8 cellular contexts compared by ENCODE assay signal in genomic region chr2:169823996-169824372, GRCh38. TPM values are rescaled to one million over a fixed set of nuclear protein-coding genes. Genes with fewer than 3 reads are reported as not detected.
A peak's percentile ranks its signal among the peaks of the same experiment; 100 is the strongest.
DNase-seq lines count a peak whose midpoint lies in the region; ATAC-seq, FAIRE-seq and TF ChIP-seq lines count a peak whose summit lies in the region.

No MANE protein-coding gene starts in this region.

- H3K9me3 ChIP-seq in right atrium auricular region (no peaks in the 10 kb centered on the region), K562 (replicated peaks; ENCODE audit: control insufficient read depth, insufficient read depth, low read depth, low read length) (no peaks in the 10 kb centered on the region), mesenchymal stem cell (ENCODE audit: control insufficient read depth, low read length) (no peaks in the 10 kb centered on the region)

- TF ChIP-seq POLR2A in K562 (conservative IDR thresholded peaks at IDR 0.05) (no peak), GM12891 (IDR thresholded peaks at IDR 0.05; ENCODE audit: low read depth, low read length) (no peak)

- 2% methylated on average over 4 of the region's 4 CpGs for WGBS in K562 (ENCODE audit: insufficient coverage, low coverage, missing lambda C conversion rate)
- 43% methylated on average over 4 of the region's 4 CpGs for WGBS in mesenchymal stem cell

- H3K18ac ChIP-seq in mesenchymal stem cell (ENCODE audit: low read depth in 1 of 2, low read length in 2 of 2), result no peak overlapping the region

- no peak for TF ChIP-seq EP300 in K562 (IDR thresholded peaks at IDR 0.05; ENCODE audit: low read length)

- DNase-seq in right atrium auricular region (ENCODE audit: low spot score) (no peak), Right ventricle myocardium superior (no peak), K562 (ENCODE audit: extremely low read depth in 1 of 4, low spot score in 3 of 4) (no peak), mesenchymal stem cell (no peak), COLO668 (lab: John Stamatoyannopoulos, UW; ENCODE audit: unreplicated experiment) (no peak), HUDEP-2 (lab: John Stamatoyannopoulos, UW; ENCODE audit: unreplicated experiment in 76 of 76) (no peak), GM12891 (ENCODE audit: insufficient read length, low spot score) (no peak)

- H3K9ac ChIP-seq in K562 (ENCODE audit: insufficient read depth in 1 of 2, low read depth in 2 of 2, low read length in 2 of 2), result peak overlapping the region; percentile 88 to 94
- peak overlapping the region; percentile 87 for H3K9ac ChIP-seq in mesenchymal stem cell (ENCODE audit: low read length)

- H3K79me1 ChIP-seq in mesenchymal stem cell (replicated peaks; ENCODE audit: low read length, poor library complexity, severe bottlenecking), result peaks cover 9% of the 10 kb centered on the region

- no peak for ATAC-seq in Right ventricle myocardium superior (ENCODE audit: poor library complexity)
- peak; percentile 7; the same call in 2 of the 3 replicates for ATAC-seq in K562
- ATAC-seq in HG02798 (IDR thresholded peaks at IDR 0.05; ENCODE audit: poor library complexity, unreplicated experiment), result no peak

- in situ Hi-C loops in K562 (cut with MboI), result loop anchor here (5.0 kb wide), 1 partner anchor 103 kb away; no protein-coding TSS in a partner anchor

- H2AFZ ChIP-seq in K562 (ENCODE audit: low read depth, low read length) (peak overlapping the region; percentile 90), mesenchymal stem cell (ENCODE audit: low read depth, low read length) (no peak overlapping the region)

- peak overlapping the region; percentile 60 for H4K8ac ChIP-seq in mesenchymal stem cell (ENCODE audit: low read length)

- TF ChIP-seq CTCF in right atrium auricular region (IDR thresholded peaks at IDR 0.05), result no peak
- no peak for TF ChIP-seq CTCF in K562 (IDR thresholded peaks at IDR 0.05 in 2 of 3, conservative IDR thresholded peaks at IDR 0.05 in 1 of 3; ENCODE audit: insufficient read depth in 2 of 3, low read depth in 1 of 3, low read length in 3 of 3)

- H3K27me3 ChIP-seq in right atrium auricular region, result no peaks in the 10 kb centered on the region
- H3K27me3 ChIP-seq in K562 (ENCODE audit: control insufficient read depth in 2 of 2, insufficient read depth in 2 of 2, low read length in 2 of 2), result no peaks in the 10 kb centered on the region
- no peaks in the 10 kb centered on the region for H3K27me3 ChIP-seq in mesenchymal stem cell (ENCODE audit: control insufficient read depth in 1 of 2, insufficient read depth in 1 of 2, low read length in 2 of 2)

- H3K23ac ChIP-seq in mesenchymal stem cell (ENCODE audit: low read length in 2 of 2), result no peak overlapping the region

- FAIRE-seq in K562 (lab: Jason Lieb, UNC) (no peak), GM12891 (lab: Jason Lieb, UNC) (no peak)

- no peak overlapping the region for H3K14ac ChIP-seq in mesenchymal stem cell (ENCODE audit: low read length in 2 of 2)

- H4K20me1 ChIP-seq in K562 (replicated peaks; ENCODE audit: control insufficient read depth, insufficient read depth, low read length), result peaks cover 13% of the 10 kb centered on the region

- H3K79me2 ChIP-seq in K562 (ENCODE audit: control insufficient read depth, insufficient read depth, low read length), result peaks cover 60% of the 10 kb centered on the region

- peak overlapping the region; percentile 89 for H3K4me2 ChIP-seq in K562 (ENCODE audit: insufficient read depth, low read length)
- peak overlapping the region; percentile 92 for H3K4me2 ChIP-seq in mesenchymal stem cell (ENCODE audit: low read length, poor library complexity, severe bottlenecking)

- H2BK12ac ChIP-seq in mesenchymal stem cell (ENCODE audit: low read length in 2 of 2), result no peak overlapping the region

- H2BK15ac ChIP-seq in mesenchymal stem cell (ENCODE audit: low read depth, poor library complexity, severe bottlenecking), result no peak overlapping the region

- no peak overlapping the region for H4K91ac ChIP-seq in mesenchymal stem cell (ENCODE audit: low read length)

- H3K36me3 ChIP-seq in right atrium auricular region (no peaks in the 10 kb centered on the region), K562 (ENCODE audit: control insufficient read depth, insufficient read depth, low read length) (peaks cover 38% of the 10 kb centered on the region), mesenchymal stem cell (ENCODE audit: control insufficient read depth in 1 of 2, insufficient read depth in 2 of 2, low read depth in 1 of 2, low read length in 2 of 2) (peaks cover 3 to 34% of the 10 kb centered on the region in 2 experiments)

- H2BK120ac ChIP-seq in mesenchymal stem cell (ENCODE audit: low read depth, low read length), result no peak overlapping the region

- TF ChIP-seq RAD21 in K562 (CRISPR knock-in tag; conservative IDR thresholded peaks at IDR 0.05 in 1 of 2, IDR thresholded peaks at IDR 0.05 in 1 of 2), result no peak

- no peak overlapping the region for H2AK5ac ChIP-seq in mesenchymal stem cell (ENCODE audit: low read length, severe bottlenecking)

- intact Hi-C loops in Right ventricle myocardium superior (cut with DNase I), result loop anchor here (5.0 kb wide), 1 partner anchor 103 kb away; no protein-coding TSS in a partner anchor
- intact Hi-C loops in K562 (cut with micrococcal nuclease), result loop anchor here (2.0 to 10.0 kb wide), 3 partner anchors 45 to 541 kb away; no protein-coding TSS in a partner anchor

- peak overlapping the region; percentile 75 to 89 for H3K4me3 ChIP-seq in right atrium auricular region
- peak overlapping the region; percentile 65 for H3K4me3 ChIP-seq in K562
- peak overlapping the region; percentile 80 to 84 for H3K4me3 ChIP-seq in mesenchymal stem cell (ENCODE audit: insufficient read depth in 1 of 2, low read depth in 1 of 2, low read length in 2 of 2)

- H3K4ac ChIP-seq in mesenchymal stem cell (ENCODE audit: low read depth in 1 of 2, low read length in 2 of 2), result peak overlapping the region in 1 of 2 experiments; percentile 58

- BruUV-seq in K562 (replicated peaks; lab: Mats Ljungman, UMichigan), result TSS peak; percentile 57

- CTCF ChIA-PET in K562 (lab: Yijun Ruan, JAX; ENCODE audit: low intra/inter-chr PET ratio), result interaction anchor here (0.9 to 4.8 kb wide), 7 partner anchors 54 to 991 kb away, joined by 4 to 74 read pairs (median 6); no protein-coding TSS in a partner anchor

- POLR2A ChIA-PET in K562 (lab: Yijun Ruan, JAX), result interaction anchor here (0.8 to 1.8 kb wide), 7 partner anchors 8 to 118 kb away, joined by 4 to 11 read pairs (median 4); no protein-coding TSS in a partner anchor

- no peak overlapping the region for H2BK5ac ChIP-seq in mesenchymal stem cell (ENCODE audit: low read depth, low read length, poor library complexity, severe bottlenecking)

- H3K9me1 ChIP-seq in K562 (ENCODE audit: control insufficient read depth, insufficient read depth, low read length), result no peaks in the 10 kb centered on the region

- H3K4me1 ChIP-seq in right atrium auricular region, result peaks cover 0 to 29% of the 10 kb centered on the region in 2 donors
- H3K4me1 ChIP-seq in K562 (replicated peaks in 1 of 2; ENCODE audit: control insufficient read depth in 2 of 2, insufficient read depth in 2 of 2, low read length in 2 of 2), result peaks cover 12 to 30% of the 10 kb centered on the region in 2 experiments; a peak in 4 of 5 replicates
- peaks cover 8% of the 10 kb centered on the region for H3K4me1 ChIP-seq in mesenchymal stem cell (ENCODE audit: control insufficient read depth, insufficient read depth, low read depth, low read length)

- H3K27ac ChIP-seq in right atrium auricular region, result peak overlapping the region; percentile 86
- peak overlapping the region; percentile 79 for H3K27ac ChIP-seq in K562 (ENCODE audit: extremely low read depth, low read depth, low read length)
- H3K27ac ChIP-seq in mesenchymal stem cell (ENCODE audit: low read length, poor library complexity, severe bottlenecking), result peak overlapping the region; percentile 77

RNA-seq across cellular contexts. Expression of gene METTL5, which starts 0.7 kb away (rescaled TPM):
- 10 to 100 TPM; 47.8 to 49.0 TPM for total RNA-seq in right atrium auricular region
- 69.1 TPM for total RNA-seq in Right ventricle myocardium superior
- 30.6 and 53.9 TPM in 2 replicates for total RNA-seq in K562 (2011; cell fraction: chromatin; rRNA removed; ENCODE audit: low replicate concordance)
- total RNA-seq in K562 (2011; cell fraction: nucleolus; rRNA removed), result 27.5 and 28.0 TPM in 2 replicates
- 39.8 and 55.0 TPM in 2 replicates for total RNA-seq in K562 (2011; cell fraction: nucleoplasm; rRNA removed)
- 135 and 149 TPM in 2 replicates for total RNA-seq in K562 (2014; rRNA removed)
- 224 and 259 TPM in 2 replicates for total RNA-seq in K562 (2014; rRNA removed; fragmentation: Illumina TruSeq; extraction: Trizol)
- total RNA-seq in K562 (2015; rRNA removed; fragmentation: Illumina TruSeq; extraction: Trizol), result 163 and 182 TPM in 2 replicates
- total RNA-seq in K562 (2021), result 177 and 193 TPM in 2 replicates
- 141 and 191 TPM in 2 replicates for polyA plus RNA-seq in K562 (2011; rRNA removed)
- polyA plus RNA-seq in K562 (2011; cell fraction: cytosol; rRNA removed), result 44.8 and 82.3 TPM in 2 replicates
- 36.1 and 39.1 TPM in 2 replicates for polyA plus RNA-seq in K562 (2011; cell fraction: nucleus; rRNA removed)
- 147 and 206 TPM in 2 replicates for polyA plus RNA-seq in K562 (2012)
- polyA plus RNA-seq in K562 (2014; fragmentation: Illumina TruSeq; extraction: Trizol), result 202 and 235 TPM in 2 replicates
- 100 to 1,000 TPM; 366 to 471 TPM for polyA plus RNA-seq in K562 (2014; fragmentation: Nextera tagmentation; extraction: Ambion mirVana)
- 211 and 229 TPM in 2 replicates for polyA plus RNA-seq in K562 (2014; rRNA removed)
- polyA minus RNA-seq in K562 (2011; rRNA and poly(A)+ RNA removed), result 99.5 and 107 TPM in 2 replicates
- polyA minus RNA-seq in K562 (2011; cell fraction: cytosol; rRNA and poly(A)+ RNA removed), result 33.9 and 37.9 TPM in 2 replicates
- 23.4 and 34.3 TPM in 2 replicates for polyA minus RNA-seq in K562 (2011; cell fraction: nucleus; rRNA and poly(A)+ RNA removed)
- 65.9 TPM for polyA plus RNA-seq in mesenchymal stem cell (2013, experiment 1 of 2)
- 66.4 TPM for polyA plus RNA-seq in mesenchymal stem cell (2013, experiment 2 of 2)
- 79.1 TPM for polyA plus RNA-seq in GM12891 (2012; ENCODE audit: low read depth, missing spikeins)

RNA-seq across cellular contexts. Expression of gene UBR3, which starts 3.3 kb away (rescaled TPM):
- total RNA-seq in right atrium auricular region, result 10 to 100 TPM; 56.5 to 93.6 TPM
- total RNA-seq in Right ventricle myocardium superior, result 112 TPM
- total RNA-seq in K562 (2011; cell fraction: chromatin; rRNA removed; ENCODE audit: low replicate concordance), result 63.7 and 297 TPM in 2 replicates
- total RNA-seq in K562 (2011; cell fraction: nucleolus; rRNA removed), result 21.8 and 37.4 TPM in 2 replicates
- total RNA-seq in K562 (2011; cell fraction: nucleoplasm; rRNA removed), result 66.1 and 81.6 TPM in 2 replicates
- total RNA-seq in K562 (2014; rRNA removed), result 28.5 and 29.2 TPM in 2 replicates
- total RNA-seq in K562 (2014; rRNA removed; fragmentation: Illumina TruSeq; extraction: Trizol), result 62.5 and 69.5 TPM in 2 replicates
- 58.9 and 63.5 TPM in 2 replicates for total RNA-seq in K562 (2015; rRNA removed; fragmentation: Illumina TruSeq; extraction: Trizol)
- total RNA-seq in K562 (2021), result 40.3 and 41.0 TPM in 2 replicates
- 26.8 and 40.4 TPM in 2 replicates for polyA plus RNA-seq in K562 (2011; rRNA removed)
- polyA plus RNA-seq in K562 (2011; cell fraction: cytosol; rRNA removed), result 8.0 and 12.8 TPM in 2 replicates
- polyA plus RNA-seq in K562 (2011; cell fraction: nucleus; rRNA removed), result 23.0 and 27.8 TPM in 2 replicates
- polyA plus RNA-seq in K562 (2012), result 20.9 and 24.3 TPM in 2 replicates
- polyA plus RNA-seq in K562 (2014; fragmentation: Illumina TruSeq; extraction: Trizol), result 34.4 and 43.1 TPM in 2 replicates
- polyA plus RNA-seq in K562 (2014; fragmentation: Nextera tagmentation; extraction: Ambion mirVana), result 10 to 100 TPM; 14.4 to 14.5 TPM
- polyA plus RNA-seq in K562 (2014; rRNA removed), result 20.6 and 20.7 TPM in 2 replicates
- polyA minus RNA-seq in K562 (2011; rRNA and poly(A)+ RNA removed), result 124 and 136 TPM in 2 replicates
- 31.0 and 48.4 TPM in 2 replicates for polyA minus RNA-seq in K562 (2011; cell fraction: cytosol; rRNA and poly(A)+ RNA removed)
- polyA minus RNA-seq in K562 (2011; cell fraction: nucleus; rRNA and poly(A)+ RNA removed), result 71.8 and 96.9 TPM in 2 replicates
- polyA plus RNA-seq in mesenchymal stem cell (2013, experiment 1 of 2), result 14.0 TPM
- polyA plus RNA-seq in mesenchymal stem cell (2013, experiment 2 of 2), result 14.7 TPM
- polyA plus RNA-seq in GM12891 (2012; ENCODE audit: low read depth, missing spikeins), result 5.0 TPM

RNA-seq across cellular contexts. Expression of gene SSB, which starts 25.3 kb away (rescaled TPM):
- total RNA-seq in right atrium auricular region (10 to 100 TPM; 52.3 to 56.7 TPM), Right ventricle myocardium superior (45.4 TPM), K562 (2014; rRNA removed) (377 and 430 TPM in 2 replicates), K562 (2014; rRNA removed; fragmentation: Illumina TruSeq; extraction: Trizol) (515 and 616 TPM in 2 replicates), K562 (2015; rRNA removed; fragmentation: Illumina TruSeq; extraction: Trizol) (455 and 503 TPM in 2 replicates), K562 (2021) (317 TPM in 2 replicates)
- 95.2 and 444 TPM in 2 replicates for total RNA-seq in K562 (2011; cell fraction: chromatin; rRNA removed; ENCODE audit: low replicate concordance)
- total RNA-seq in K562 (2011; cell fraction: nucleolus; rRNA removed), result 63.0 and 70.9 TPM in 2 replicates
- 94.0 and 126 TPM in 2 replicates for total RNA-seq in K562 (2011; cell fraction: nucleoplasm; rRNA removed)
- polyA plus RNA-seq in K562 (2011; rRNA removed) (261 and 430 TPM in 2 replicates), K562 (2014; fragmentation: Illumina TruSeq; extraction: Trizol) (466 and 619 TPM in 2 replicates), K562 (2014; fragmentation: Nextera tagmentation; extraction: Ambion mirVana) (100 to 1,000 TPM; 631 to 849 TPM), K562 (2014; rRNA removed) (618 and 712 TPM in 2 replicates)
- polyA plus RNA-seq in K562 (2011; cell fraction: cytosol; rRNA removed), result 36.1 and 98.4 TPM in 2 replicates
- polyA plus RNA-seq in K562 (2011; cell fraction: nucleus; rRNA removed), result 109 and 175 TPM in 2 replicates
- 211 and 383 TPM in 2 replicates for polyA plus RNA-seq in K562 (2012)
- 148 TPM in 2 replicates for polyA minus RNA-seq in K562 (2011; rRNA and poly(A)+ RNA removed)
- 52.5 and 59.3 TPM in 2 replicates for polyA minus RNA-seq in K562 (2011; cell fraction: cytosol; rRNA and poly(A)+ RNA removed)
- polyA minus RNA-seq in K562 (2011; cell fraction: nucleus; rRNA and poly(A)+ RNA removed), result 82.3 and 152 TPM in 2 replicates
- 174 TPM for polyA plus RNA-seq in mesenchymal stem cell (2013, experiment 1 of 2)
- 181 TPM for polyA plus RNA-seq in mesenchymal stem cell (2013, experiment 2 of 2)
- polyA plus RNA-seq in GM12891 (2012; ENCODE audit: low read depth, missing spikeins), result 86.9 TPM
